Comparison of ENCODE assay signal across 8 cellular contexts in genomic region chr7:131329176-131329570, GRCh38. TPM values are rescaled to one million over a fixed set of nuclear protein-coding genes. Genes with fewer than 3 reads are reported as not detected.
A peak's percentile ranks its signal among the peaks of the same experiment; 100 is the strongest.
DNase-seq lines count a peak whose midpoint lies in the region; ATAC-seq and TF ChIP-seq lines count a peak whose summit lies in the region.

No MANE protein-coding gene starts in this region.

- H3K36me3 ChIP-seq in right atrium auricular region (no peaks in the 10 kb centered on the region), spleen (peaks cover 0 to 15% (median 0%) of the 10 kb centered on the region in 6 donors)

- TF ChIP-seq POLR2A in spleen (IDR thresholded peaks at IDR 0.05): no peak

- H3K27me3 ChIP-seq in right atrium auricular region (no peaks in the 10 kb centered on the region), spleen (replicated peaks in 1 of 7) (no peaks in the 10 kb centered on the region)

- POLR2A ChIA-PET in WTC11 (lab: Charles Lee): no interaction called here

- CTCF ChIA-PET in WTC11 (lab: Charles Lee): interaction anchor here (0.7 to 1.4 kb wide), 2 partner anchors 9 to 432 kb away, joined by 3 to 4 read pairs; no protein-coding TSS in a partner anchor

- no peaks in the 10 kb centered on the region for H3K9me3 ChIP-seq in right atrium auricular region
- H3K9me3 ChIP-seq in spleen: no peaks in the 10 kb centered on the region

- peak; percentile 20 for DNase-seq in HCEC 1CT
- DNase-seq in WTC11 (ENCODE audit: low spot score): no peak
- no peak for DNase-seq in right atrium auricular region (ENCODE audit: low spot score)
- DNase-seq in spleen: no peak
- no peak for DNase-seq in activated CD8-positive, alpha-beta memory T cell treated with anti-CD3 and anti-CD28 coated beads, Interleukin-2, amount 50 U/mL, for 4 hours
- DNase-seq in central memory CD4-positive, alpha-beta T cell: no peak

- H3K27ac Mint-ChIP-seq in WTC11: peak overlapping the region; percentile 21; the same call in 1 of the 2 replicates

- ATAC-seq in WTC11: no peak
- ATAC-seq in GM18498 (IDR thresholded peaks at IDR 0.05; ENCODE audit: unreplicated experiment): no peak
- ATAC-seq in GM21381 (IDR thresholded peaks at IDR 0.05; ENCODE audit: unreplicated experiment): no peak

- H3K4me1 ChIP-seq in right atrium auricular region (peaks cover 0 to 27% of the 10 kb centered on the region in 2 donors), spleen (peaks cover 22 to 73% (median 57%) of the 10 kb centered on the region in 6 donors)

- no peaks in the 10 kb centered on the region for H3K27me3 Mint-ChIP-seq in WTC11 (ENCODE audit: low read depth)

- peaks cover 31% of the 10 kb centered on the region for H3K4me1 Mint-ChIP-seq in WTC11

- TF ChIP-seq CTCF in WTC11 (IDR thresholded peaks at IDR 0.05) (no peak), right atrium auricular region (IDR thresholded peaks at IDR 0.05) (no peak), spleen (IDR thresholded peaks at IDR 0.05 in 8 of 11, conservative IDR thresholded peaks at IDR 0.05 in 3 of 11) (no peak)

- peak overlapping the region; percentile 97 for H3K4me3 Mint-ChIP-seq in WTC11

- peak overlapping the region; percentile 95 to 100 for H3K4me3 ChIP-seq in right atrium auricular region
- H3K4me3 ChIP-seq in spleen: peak overlapping the region in 7 of 8 donors; percentile 57 to 90 (median 76)

- H3K27ac ChIP-seq in right atrium auricular region (peak overlapping the region; percentile 99), spleen (peak overlapping the region in 7 of 8 donors; percentile 92 to 97 (median 96))

- intact Hi-C loops in spleen (cut with DNase I; ENCODE audit: low total_unique reads): no loop called here

- WGBS in spleen, 5 donors: 56 to 92% (median 61%) methylated on average over 1 of the region's 1 CpG

- 0 out of 2 replicates have a peak, but pooled peaks cover 6% of the 10 kb centered on the region for H3K36me3 Mint-ChIP-seq in WTC11

- no peaks in the 10 kb centered on the region for H3K9me3 Mint-ChIP-seq in WTC11

TF ChIP-seq in WTC11, 78 proteins besides CTCF, POLR2A, EP300 and RAD21:
- TF ChIP-seq ATF1 (CRISPR knock-in tag; IDR thresholded peaks at IDR 0.05) (no peak), ZNF396 (CRISPR knock-in tag; IDR thresholded peaks at IDR 0.05; ENCODE audit: borderline replicate concordance) (no peak), JAZF1 (CRISPR knock-in tag; IDR thresholded peaks at IDR 0.05) (no peak)

RNA-seq across cellular contexts. Expression of gene MKLN1, which starts 1.5 kb away (rescaled TPM):
- 37.6 to 40.9 TPM (median 40.5 TPM) in 3 replicates for total RNA-seq in WTC11 (2021)
- 10 to 100 TPM; 27.4 to 28.5 TPM for total RNA-seq in right atrium auricular region
- 10 to 100 TPM; 47.6 to 87.4 (median 77.6) TPM for total RNA-seq in spleen
- polyA plus RNA-seq in spleen: 1 to 10 TPM; 7.1 to 9.2 (median 8.2) TPM
